In genomic region chr1:43360616-43361015, GRCh38 we compare ENCODE assay signal across 13 cellular contexts. TPM values are rescaled to one million over a fixed set of nuclear protein-coding genes. Genes with fewer than 3 reads are reported as not detected.
DNase-seq lines count a peak whose midpoint lies in the region; ATAC-seq and TF ChIP-seq lines count a peak whose summit lies in the region.
"Had no signal": no experiment of that assay in that cellular context is flagged by ENCODE, and none has a peak within 500 bp of the region (broad histone marks: within the 10 kb centered on the region; RNA-seq: fewer than 3 reads in every experiment).

No MANE protein-coding gene starts in this region.

- H3K23ac ChIP-seq in mesenchymal stem cell (ENCODE audit: low read length in 2 of 2), result no peak overlapping the region

- H3K36me3 Mint-ChIP-seq in activated T-helper 1 cell treated with anti-CD3 and anti-CD28 coated beads, Interleukin-12 subunit alpha, Interleukin-12 subunit beta, Interleukin-2, Interleukin-4 antibody, amounts not matched to agents 30 ng/mL and 10 ng/mL and 1 ng/mL, durations not matched to agents 14 hours and 24 hours and 36 hours (ENCODE audit: low read depth), result peaks cover 64% of the 10 kb centered on the region

- H3K14ac ChIP-seq in mesenchymal stem cell (ENCODE audit: low read length in 2 of 2), result no peak overlapping the region

- H3K4ac ChIP-seq in mesenchymal stem cell (ENCODE audit: low read depth in 1 of 2, low read length in 2 of 2), result no peak overlapping the region

- WGBS in mesenchymal stem cell, result 81% methylated on average over 4 of the region's 4 CpGs

- CTCF ChIA-PET in BJ (lab: Yijun Ruan, JAX), result no interaction called here

- H2BK15ac ChIP-seq in mesenchymal stem cell (ENCODE audit: low read depth, poor library complexity, severe bottlenecking), result no peak overlapping the region

- H3K9me3 Mint-ChIP-seq in activated T-helper 1 cell treated with anti-CD3 and anti-CD28 coated beads, Interleukin-12 subunit alpha, Interleukin-12 subunit beta, Interleukin-2, Interleukin-4 antibody, amounts not matched to agents 30 ng/mL and 10 ng/mL and 1 ng/mL, durations not matched to agents 14 hours and 24 hours and 36 hours, result no peaks in the 10 kb centered on the region

- H4K8ac ChIP-seq in mesenchymal stem cell (ENCODE audit: low read length), result peak overlapping the region; percentile 27

- H3K27me3 ChIP-seq in BJ (ENCODE audit: control insufficient read depth, insufficient read depth, low read length), result no peaks in the 10 kb centered on the region
- no peaks in the 10 kb centered on the region for H3K27me3 ChIP-seq in mesenchymal stem cell (ENCODE audit: control insufficient read depth in 1 of 2, insufficient read depth in 1 of 2, low read length in 2 of 2)
- H3K27me3 ChIP-seq in upper lobe of right lung, result no peaks in the 10 kb centered on the region
- H3K27me3 ChIP-seq: body of pancreas, upper lobe of left lung had no signal

- H3K36me3 ChIP-seq in BJ (ENCODE audit: control insufficient read depth, insufficient read depth, low read length), result peaks cover 21% of the 10 kb centered on the region
- peaks cover 44 to 57% of the 10 kb centered on the region in 2 experiments for H3K36me3 ChIP-seq in mesenchymal stem cell (ENCODE audit: control insufficient read depth in 1 of 2, insufficient read depth in 2 of 2, low read depth in 1 of 2, low read length in 2 of 2)
- H3K36me3 ChIP-seq in upper lobe of right lung, result peaks cover 46% of the 10 kb centered on the region

- H3K4me3 ChIP-seq in BJ (ENCODE audit: low read depth, low read length) (peak overlapping the region; percentile 1; the same call in 1 of the 2 replicates), HFF-Myc (replicated peaks; ENCODE audit: low read depth, low read length) (peak overlapping the region; percentile 87), mesenchymal stem cell (ENCODE audit: insufficient read depth in 1 of 2, low read depth in 1 of 2, low read length in 2 of 2) (peak overlapping the region in 1 of 2 experiments; percentile 78), upper lobe of right lung (no peak overlapping the region)
- H3K4me3 ChIP-seq: body of pancreas had no signal

- TF ChIP-seq CTCF in BJ (IDR thresholded peaks at IDR 0.05; ENCODE audit: insufficient read depth, low read depth, low read length) (no peak), HFF-Myc (IDR thresholded peaks at IDR 0.05; ENCODE audit: low read depth, low read length, missing control alignments) (no peak), upper lobe of right lung (IDR thresholded peaks at IDR 0.05) (no peak)

- H3K27ac Mint-ChIP-seq in activated T-helper 1 cell treated with anti-CD3 and anti-CD28 coated beads, Interleukin-12 subunit alpha, Interleukin-12 subunit beta, Interleukin-2, Interleukin-4 antibody, amounts not matched to agents 30 ng/mL and 10 ng/mL and 1 ng/mL, durations not matched to agents 14 hours and 24 hours and 36 hours, result peak overlapping the region; percentile 45

- H2BK120ac ChIP-seq in mesenchymal stem cell (ENCODE audit: low read depth, low read length), result no peak overlapping the region

- H2BK12ac ChIP-seq in mesenchymal stem cell (ENCODE audit: low read length in 2 of 2), result no peak overlapping the region

- no peaks in the 10 kb centered on the region for H3K9me3 ChIP-seq in mesenchymal stem cell (ENCODE audit: control insufficient read depth, low read length)
- no peaks in the 10 kb centered on the region for H3K9me3 ChIP-seq in upper lobe of right lung
- H3K9me3 ChIP-seq: body of pancreas, upper lobe of left lung had no signal

- H3K4me1 ChIP-seq in mesenchymal stem cell (ENCODE audit: control insufficient read depth, insufficient read depth, low read depth, low read length) (peaks cover 19% of the 10 kb centered on the region), upper lobe of right lung (peaks cover 8% of the 10 kb centered on the region)

- H3K27ac ChIP-seq in mesenchymal stem cell (ENCODE audit: low read length, poor library complexity, severe bottlenecking) (no peak overlapping the region), upper lobe of right lung (no peak overlapping the region)
- H3K27ac ChIP-seq: body of pancreas, upper lobe of left lung had no signal

- H3K18ac ChIP-seq in mesenchymal stem cell (ENCODE audit: low read depth in 1 of 2, low read length in 2 of 2), result no peak overlapping the region

- DNase-seq in BJ (ENCODE audit: low read depth), result no peak
- DNase-seq in HFF-Myc (ENCODE audit: extremely low read depth, low read depth), result no peak
- DNase-seq in activated T-helper 1 cell treated with anti-CD3 and anti-CD28 coated beads, Interleukin-12 subunit alpha, Interleukin-12 subunit beta, Interleukin-2, Interleukin-4 antibody, amounts not matched to agents 30 ng/mL and 10 ng/mL and 1 ng/mL, durations not matched to agents 14 hours and 24 hours and 36 hours (ENCODE audit: low spot score), result no peak
- no peak for DNase-seq in mesenchymal stem cell
- DNase-seq in NCI-H2227 (lab: John Stamatoyannopoulos, UW; ENCODE audit: unreplicated experiment), result no peak
- DNase-seq in NCI-H1694 (lab: John Stamatoyannopoulos, UW), result no peak
- no peak for DNase-seq in upper lobe of right lung
- DNase-seq: body of pancreas, upper lobe of left lung had no signal

- ATAC-seq in upper lobe of right lung, result no peak
- ATAC-seq in HG03280 (IDR thresholded peaks at IDR 0.05; ENCODE audit: unreplicated experiment), result no peak
- ATAC-seq: activated CD4-positive, CD25-positive, alpha-beta regulatory T cell treated with anti-CD3 and anti-CD28 coated beads, Interleukin-2, amount 50 U/mL, for 24 hours; body of pancreas had no signal

- H3K79me1 ChIP-seq in mesenchymal stem cell (replicated peaks; ENCODE audit: low read length, poor library complexity, severe bottlenecking), result peaks cover 8% of the 10 kb centered on the region

- H2BK5ac ChIP-seq in mesenchymal stem cell (ENCODE audit: low read depth, low read length, poor library complexity, severe bottlenecking), result no peak overlapping the region

- intact Hi-C loops in activated T-helper 1 cell treated with anti-CD3 and anti-CD28 coated beads, Interleukin-12 subunit alpha, Interleukin-12 subunit beta, Interleukin-2, Interleukin-4 antibody, amounts not matched to agents 30 ng/mL and 10 ng/mL and 1 ng/mL, durations not matched to agents 14 hours and 24 hours and 36 hours (cut with micrococcal nuclease), result loop anchor here (10.0 kb wide), 3 partner anchors 344 to 614 kb away; partner anchors contain the start of genes ATP6V0B, B4GALT2, DPH2 and ST3GAL3
- intact Hi-C loops in upper lobe of right lung (cut with DNase I), result no loop called here

- POLR2A ChIA-PET in BJ (lab: Charles Lee), result no interaction called here

- H3K27me3 Mint-ChIP-seq in activated T-helper 1 cell treated with anti-CD3 and anti-CD28 coated beads, Interleukin-12 subunit alpha, Interleukin-12 subunit beta, Interleukin-2, Interleukin-4 antibody, amounts not matched to agents 30 ng/mL and 10 ng/mL and 1 ng/mL, durations not matched to agents 14 hours and 24 hours and 36 hours (ENCODE audit: insufficient read depth), result no peaks in the 10 kb centered on the region

- peak overlapping the region; percentile 85 for H3K9ac ChIP-seq in mesenchymal stem cell (ENCODE audit: low read length)

- no peak overlapping the region for H3K4me2 ChIP-seq in mesenchymal stem cell (ENCODE audit: low read length, poor library complexity, severe bottlenecking)

- H4K91ac ChIP-seq in mesenchymal stem cell (ENCODE audit: low read length), result no peak overlapping the region

- no peak overlapping the region for H2AFZ ChIP-seq in mesenchymal stem cell (ENCODE audit: low read depth, low read length)

- H3K4me3 Mint-ChIP-seq in activated T-helper 1 cell treated with anti-CD3 and anti-CD28 coated beads, Interleukin-12 subunit alpha, Interleukin-12 subunit beta, Interleukin-2, Interleukin-4 antibody, amounts not matched to agents 30 ng/mL and 10 ng/mL and 1 ng/mL, durations not matched to agents 14 hours and 24 hours and 36 hours, result peak overlapping the region; percentile 96

- H2AK5ac ChIP-seq in mesenchymal stem cell (ENCODE audit: low read length, severe bottlenecking), result no peak overlapping the region

- H3K4me1 Mint-ChIP-seq in activated T-helper 1 cell treated with anti-CD3 and anti-CD28 coated beads, Interleukin-12 subunit alpha, Interleukin-12 subunit beta, Interleukin-2, Interleukin-4 antibody, amounts not matched to agents 30 ng/mL and 10 ng/mL and 1 ng/mL, durations not matched to agents 14 hours and 24 hours and 36 hours (ENCODE audit: low read depth), result peaks cover 64% of the 10 kb centered on the region

RNA-seq across cellular contexts. Expression of gene CDC20, which starts 1.8 kb away (rescaled TPM):
- polyA plus RNA-seq in BJ (2011; rRNA removed), result 58.4 and 107 TPM in 2 replicates
- 72.8 and 96.5 TPM in 2 replicates for polyA minus RNA-seq in BJ (2011; rRNA and poly(A)+ RNA removed)
- 82.9 and 91.8 TPM in 2 replicates for total RNA-seq in activated T-helper 1 cell treated with anti-CD3 and anti-CD28 coated beads, Interleukin-12 subunit alpha, Interleukin-12 subunit beta, Interleukin-2, Interleukin-4 antibody, amounts not matched to agents 30 ng/mL and 10 ng/mL and 1 ng/mL, durations not matched to agents 14 hours and 24 hours and 36 hours
- 10.3 TPM for polyA plus RNA-seq in mesenchymal stem cell (2013, experiment 1 of 2)
- polyA plus RNA-seq in mesenchymal stem cell (2013, experiment 2 of 2), result 9.8 TPM
- total RNA-seq in upper lobe of right lung, result 1.8 TPM

RNA-seq across cellular contexts. Expression of gene ELOVL1, which starts 7.2 kb away (rescaled TPM):
- 263 and 287 TPM in 2 replicates for polyA plus RNA-seq in BJ (2011; rRNA removed)
- polyA minus RNA-seq in BJ (2011; rRNA and poly(A)+ RNA removed), result 82.3 and 130 TPM in 2 replicates
- 81.8 and 85.7 TPM in 2 replicates for total RNA-seq in activated T-helper 1 cell treated with anti-CD3 and anti-CD28 coated beads, Interleukin-12 subunit alpha, Interleukin-12 subunit beta, Interleukin-2, Interleukin-4 antibody, amounts not matched to agents 30 ng/mL and 10 ng/mL and 1 ng/mL, durations not matched to agents 14 hours and 24 hours and 36 hours
- 132 TPM for polyA plus RNA-seq in mesenchymal stem cell (2013, experiment 1 of 2)
- 131 TPM for polyA plus RNA-seq in mesenchymal stem cell (2013, experiment 2 of 2)
- total RNA-seq in upper lobe of right lung, result 98.9 TPM

RNA-seq across cellular contexts. Expression of gene MPL, which starts 23.0 kb away (rescaled TPM):
- not detected in 2 replicates for polyA plus RNA-seq in BJ (2011; rRNA removed)
- 0.67 TPM in 1 of 2 replicates, not detected in the other for polyA minus RNA-seq in BJ (2011; rRNA and poly(A)+ RNA removed)
- not detected in 2 replicates for total RNA-seq in activated T-helper 1 cell treated with anti-CD3 and anti-CD28 coated beads, Interleukin-12 subunit alpha, Interleukin-12 subunit beta, Interleukin-2, Interleukin-4 antibody, amounts not matched to agents 30 ng/mL and 10 ng/mL and 1 ng/mL, durations not matched to agents 14 hours and 24 hours and 36 hours
- 0.07 TPM for polyA plus RNA-seq in mesenchymal stem cell (2013, experiment 1 of 2)
- not detected for polyA plus RNA-seq in mesenchymal stem cell (2013, experiment 2 of 2)
- total RNA-seq in upper lobe of right lung, result 0.61 TPM
- total RNA-seq: body of pancreas, glomerular endothelial cell, M059J had no signal

RNA-seq across cellular contexts. Expression of gene MED8, which starts 29.0 kb away (rescaled TPM):
- polyA plus RNA-seq in BJ (2011; rRNA removed), result 50.8 and 52.0 TPM in 2 replicates
- polyA minus RNA-seq in BJ (2011; rRNA and poly(A)+ RNA removed), result 22.4 and 23.6 TPM in 2 replicates
- 43.0 and 48.5 TPM in 2 replicates for total RNA-seq in activated T-helper 1 cell treated with anti-CD3 and anti-CD28 coated beads, Interleukin-12 subunit alpha, Interleukin-12 subunit beta, Interleukin-2, Interleukin-4 antibody, amounts not matched to agents 30 ng/mL and 10 ng/mL and 1 ng/mL, durations not matched to agents 14 hours and 24 hours and 36 hours
- 57.8 TPM for polyA plus RNA-seq in mesenchymal stem cell (2013, experiment 1 of 2)
- polyA plus RNA-seq in mesenchymal stem cell (2013, experiment 2 of 2), result 59.6 TPM
- 37.3 TPM for total RNA-seq in upper lobe of right lung

RNA-seq across cellular contexts. Expression of gene SZT2, which starts 29.1 kb away (rescaled TPM):
- polyA plus RNA-seq in BJ (2011; rRNA removed), result 8.6 and 12.1 TPM in 2 replicates
- polyA minus RNA-seq in BJ (2011; rRNA and poly(A)+ RNA removed), result 29.9 and 30.9 TPM in 2 replicates
- 59.2 and 64.5 TPM in 2 replicates for total RNA-seq in activated T-helper 1 cell treated with anti-CD3 and anti-CD28 coated beads, Interleukin-12 subunit alpha, Interleukin-12 subunit beta, Interleukin-2, Interleukin-4 antibody, amounts not matched to agents 30 ng/mL and 10 ng/mL and 1 ng/mL, durations not matched to agents 14 hours and 24 hours and 36 hours
- polyA plus RNA-seq in mesenchymal stem cell (2013, experiment 1 of 2), result 7.6 TPM
- polyA plus RNA-seq in mesenchymal stem cell (2013, experiment 2 of 2), result 6.2 TPM
- 70.4 TPM for total RNA-seq in upper lobe of right lung

Comparison
In these comparisons a context has a peak if more than half of its experiments do, and no peak if none do; other contexts are left out.
1. RNA of gene CDC20, which starts 1.8 kb away (total RNA-seq): 82.9 to 91.8 TPM in activated T-helper 1 cell treated with anti-CD3 and anti-CD28 coated beads, Interleukin-12 subunit alpha, Interleukin-12 subunit beta, Interleukin-2, Interleukin-4 antibody, amounts not matched to agents 30 ng/mL and 10 ng/mL and 1 ng/mL, durations not matched to agents 14 hours and 24 hours and 36 hours; 1.8 TPM in upper lobe of right lung (single experiment); every median in the first group is over 10 times any median in the second.